Comparison of ENCODE assay signal across 20 cellular contexts in the genomic region with DNA sequence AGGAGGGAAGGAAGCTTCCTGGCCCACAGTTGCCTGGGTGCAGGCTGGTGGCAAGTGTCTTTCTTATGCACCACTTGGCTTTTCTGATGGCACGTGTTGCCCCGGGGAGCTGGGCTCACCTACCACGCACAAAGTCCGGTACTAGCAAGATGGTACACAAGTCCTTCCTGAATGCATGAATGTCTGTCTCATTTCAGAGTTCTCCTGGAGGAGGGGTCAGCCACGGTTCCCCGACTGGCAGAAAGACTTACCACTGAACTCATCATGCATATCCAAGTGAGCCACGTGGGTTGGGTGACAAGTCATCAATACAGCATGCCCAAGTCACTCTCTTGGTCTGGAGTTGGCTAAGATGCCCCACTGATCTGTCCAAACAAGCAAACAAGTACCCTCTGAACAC. TPM values are rescaled to one million over a fixed set of nuclear protein-coding genes. Genes with fewer than 3 reads are reported as not detected.
DNase-seq lines count a peak whose midpoint lies in the region; TF ChIP-seq lines count a peak whose summit lies in the region.
"Had no signal": no experiment of that assay in that cellular context is flagged by ENCODE, and none has a peak within 500 bp of the region (broad histone marks: within the 10 kb centered on the region; RNA-seq: fewer than 3 reads in every experiment).

No MANE protein-coding gene starts in this region.

- no peak overlapping the region for H2BK120ac ChIP-seq in neuronal stem cell (ENCODE audit: low read depth, low read length)

- H3K36me3 ChIP-seq in BLaER1 treated with 17β-estradiol and CSF1 and Interleukin-3, amounts not matched to agents 10 nM and 100 nM: peaks cover 12 to 41% (median 28%) of the 10 kb centered on the region in 11 experiments; a peak in 14 of 22 replicates
- H3K36me3 ChIP-seq in neuronal stem cell (replicated peaks in 1 of 2; ENCODE audit: control insufficient read depth in 2 of 2, insufficient read depth in 2 of 2, low read length in 2 of 2) (no peaks in the 10 kb centered on the region), sigmoid colon (no peaks in the 10 kb centered on the region)

- no peak overlapping the region for H2BK5ac ChIP-seq in neuronal stem cell (ENCODE audit: low read length)

- H3K9me3 ChIP-seq in BLaER1 treated with 17β-estradiol and CSF1 and Interleukin-3, amounts not matched to agents 10 nM and 100 nM (replicated peaks in 1 of 11): peaks cover 0 to 12% (median 0%) of the 10 kb centered on the region in 11 experiments; a peak in 3 of 22 replicates
- peaks cover 0 to 3% of the 10 kb centered on the region in 2 donors for H3K9me3 ChIP-seq in neuronal stem cell (replicated peaks in 1 of 2; ENCODE audit: control insufficient read depth in 2 of 2, insufficient read depth in 1 of 2, low read depth in 1 of 2, low read length in 2 of 2)
- H3K9me3 ChIP-seq in sigmoid colon: no peaks in the 10 kb centered on the region
- H3K9me3 ChIP-seq: left ventricle myocardium inferior, psoas muscle, thoracic aorta had no signal

- intact Hi-C loops in dendritic cell treated with granulocyte-macrophage colony-stimulating factor and Interleukin-4, amounts not matched to agents 40 ng/mL and 50 ng/mL, for 4 days (cut with micrococcal nuclease): loop anchor here (2.0 kb wide), 1 partner anchor 37 kb away; no protein-coding TSS in a partner anchor
- intact Hi-C loops in sigmoid colon (cut with DNase I): no loop called here

- no peak for TF ChIP-seq CTCF in GM12865 (IDR thresholded peaks at IDR 0.05; ENCODE audit: insufficient read depth, low read depth, low read length, missing control alignments)
- no peak for TF ChIP-seq CTCF in sigmoid colon (IDR thresholded peaks at IDR 0.05)

- no CpG with 5 or more reads among the region's 7 CpGs for WGBS in neuronal stem cell (ENCODE audit: extremely low coverage in 2 of 2, insufficient read length in 2 of 2, insufficient replicate concordance in 1 of 2), 2 donors
- 90 to 93% methylated on average over 7 of the region's 7 CpGs for WGBS in sigmoid colon, 2 donors

- peaks cover 47% of the 10 kb centered on the region for H3K4me1 Mint-ChIP-seq in dendritic cell treated with granulocyte-macrophage colony-stimulating factor and Interleukin-4, amounts not matched to agents 40 ng/mL and 50 ng/mL, for 4 days (ENCODE audit: low read depth)
- H3K4me1 Mint-ChIP-seq: activated CD4-positive, alpha-beta T cell treated with anti-CD3 and anti-CD28 coated beads, Interleukin-2, amount 10 ng/mL, durations not matched to agents 24 days and 14 days; stimulated activated effector memory CD8-positive, alpha-beta T cell treated with anti-CD3 and anti-CD28 coated beads, Interleukin-12 subunit alpha, Interleukin-12 subunit beta, amount 100 ng/mL, for 72 hours had no signal

- H4K8ac ChIP-seq in neuronal stem cell (ENCODE audit: low read depth, low read length): no peak overlapping the region

- H3K4me3 Mint-ChIP-seq in dendritic cell treated with granulocyte-macrophage colony-stimulating factor and Interleukin-4, amounts not matched to agents 40 ng/mL and 50 ng/mL, for 4 days: no peak overlapping the region
- H3K4me3 Mint-ChIP-seq: activated CD4-positive, alpha-beta T cell treated with anti-CD3 and anti-CD28 coated beads, Interleukin-2, amount 10 ng/mL, durations not matched to agents 24 days and 14 days; stimulated activated effector memory CD8-positive, alpha-beta T cell treated with anti-CD3 and anti-CD28 coated beads, Interleukin-12 subunit alpha, Interleukin-12 subunit beta, amount 100 ng/mL, for 72 hours had no signal

- H4K91ac ChIP-seq in neuronal stem cell (ENCODE audit: low read depth, low read length, poor library complexity): no peak overlapping the region

- TF ChIP-seq POLR2A in sigmoid colon (IDR thresholded peaks at IDR 0.05): no peak

- TF ChIP-seq EP300 in sigmoid colon (IDR thresholded peaks at IDR 0.05): no peak

- DNase-seq in GM12865 (ENCODE audit: low read depth) (peak; percentile 16), neuronal stem cell (ENCODE audit: low spot score) (no peak), sigmoid colon (no peak), T-helper 2 cell (no peak), Ammon's horn (ENCODE audit: low spot score) (no peak)
- DNase-seq: activated CD4-positive, alpha-beta T cell treated with anti-CD3 and anti-CD28 coated beads, Interleukin-2, amount 10 ng/mL, durations not matched to agents 24 days and 14 days; activated gamma-delta T cell treated with Interleukin-2 at 50 U/mL for 16 hours; DND-41; NCI-H524 treated with DMSO at 0.1 percent for 48 hours; stimulated activated CD4-positive, alpha-beta T cell treated with anti-CD3 and anti-CD28 coated beads, Interleukin-1b, Interleukin-23, amount 100 ng/mL, for 48 hours had no signal

- H3K9me3 Mint-ChIP-seq in dendritic cell treated with granulocyte-macrophage colony-stimulating factor and Interleukin-4, amounts not matched to agents 40 ng/mL and 50 ng/mL, for 4 days: no peaks in the 10 kb centered on the region
- H3K9me3 Mint-ChIP-seq: activated CD4-positive, alpha-beta T cell treated with anti-CD3 and anti-CD28 coated beads, Interleukin-2, amount 10 ng/mL, durations not matched to agents 24 days and 14 days; stimulated activated effector memory CD8-positive, alpha-beta T cell treated with anti-CD3 and anti-CD28 coated beads, Interleukin-12 subunit alpha, Interleukin-12 subunit beta, amount 100 ng/mL, for 72 hours had no signal

- H3K4me3 ChIP-seq in BLaER1 treated with 17β-estradiol and CSF1 and Interleukin-3, amounts not matched to agents 10 nM and 100 nM: no peak overlapping the region
- H3K4me3 ChIP-seq in GM12865 (ENCODE audit: low read depth, low read length) (no peak overlapping the region), neuronal stem cell (ENCODE audit: low read length in 2 of 2) (no peak overlapping the region), sigmoid colon (no peak overlapping the region)
- H3K4me3 ChIP-seq: left ventricle myocardium inferior, psoas muscle, skin epidermis, thoracic aorta had no signal

- H2AK5ac ChIP-seq in neuronal stem cell (ENCODE audit: low read depth, low read length): no peak overlapping the region

- peak overlapping the region; percentile 39 for H3K18ac ChIP-seq in neuronal stem cell (ENCODE audit: low read length)

- H3K27ac ChIP-seq in BLaER1 treated with 17β-estradiol and CSF1 and Interleukin-3, amounts not matched to agents 10 nM and 100 nM: peak overlapping the region in 5 of 11 experiments; percentile 4 to 63 (median 27); a peak in 7 of 22 replicates
- H3K27ac ChIP-seq in neuronal stem cell (replicated peaks; ENCODE audit: low read length): no peak overlapping the region
- H3K27ac ChIP-seq in sigmoid colon: no peak overlapping the region
- H3K27ac ChIP-seq: epithelial cell of prostate, foreskin keratinocyte, left ventricle myocardium inferior, psoas muscle, thoracic aorta had no signal

- H2BK15ac ChIP-seq in neuronal stem cell (ENCODE audit: low read length): no peak overlapping the region

- H3K79me1 ChIP-seq in neuronal stem cell (ENCODE audit: low read depth, low read length): peaks cover 4% of the 10 kb centered on the region

- H2BK12ac ChIP-seq in neuronal stem cell (ENCODE audit: low read length): no peak overlapping the region

- H3K4ac ChIP-seq in neuronal stem cell (ENCODE audit: low read length): no peak overlapping the region

- peaks cover 23 to 48% (median 37%) of the 10 kb centered on the region in 10 experiments for H3K4me1 ChIP-seq in BLaER1 treated with 17β-estradiol and CSF1 and Interleukin-3, amounts not matched to agents 10 nM and 100 nM
- H3K4me1 ChIP-seq in neuronal stem cell (ENCODE audit: control insufficient read depth in 2 of 2, insufficient read depth in 1 of 2, low read depth in 1 of 2, low read length in 2 of 2): no peaks in the 10 kb centered on the region
- H3K4me1 ChIP-seq in sigmoid colon: no peaks in the 10 kb centered on the region
- H3K4me1 ChIP-seq: foreskin keratinocyte, left ventricle myocardium inferior, psoas muscle had no signal

- H3K27me3 Mint-ChIP-seq in dendritic cell treated with granulocyte-macrophage colony-stimulating factor and Interleukin-4, amounts not matched to agents 40 ng/mL and 50 ng/mL, for 4 days: no peaks in the 10 kb centered on the region
- H3K27me3 Mint-ChIP-seq: activated CD4-positive, alpha-beta T cell treated with anti-CD3 and anti-CD28 coated beads, Interleukin-2, amount 10 ng/mL, durations not matched to agents 24 days and 14 days had no signal

- no peak overlapping the region for H3K14ac ChIP-seq in neuronal stem cell (ENCODE audit: low read length)

- H3K9ac ChIP-seq in BLaER1 treated with 17β-estradiol and CSF1 and Interleukin-3, amounts not matched to agents 10 nM and 100 nM: 0 out of 22 replicates have a peak overlapping the region, but pooled peaks of 1 of the 11 experiments have one; percentile 3
- H3K9ac ChIP-seq in neuronal stem cell (ENCODE audit: low read depth, low read length, poor library complexity): no peak overlapping the region

- H3K36me3 Mint-ChIP-seq in dendritic cell treated with granulocyte-macrophage colony-stimulating factor and Interleukin-4, amounts not matched to agents 40 ng/mL and 50 ng/mL, for 4 days (ENCODE audit: low read depth): peaks cover 66% of the 10 kb centered on the region

- no peaks in the 10 kb centered on the region for H4K20me1 ChIP-seq in BLaER1 treated with 17β-estradiol and CSF1 and Interleukin-3, amounts not matched to agents 10 nM and 100 nM

- H3K23ac ChIP-seq in neuronal stem cell (ENCODE audit: low read depth, low read length, poor library complexity): no peak overlapping the region

- H3K27ac Mint-ChIP-seq in dendritic cell treated with granulocyte-macrophage colony-stimulating factor and Interleukin-4, amounts not matched to agents 40 ng/mL and 50 ng/mL, for 4 days: peak overlapping the region; percentile 81
- H3K27ac Mint-ChIP-seq: activated CD4-positive, alpha-beta T cell treated with anti-CD3 and anti-CD28 coated beads, Interleukin-2, amount 10 ng/mL, durations not matched to agents 24 days and 14 days had no signal

- H3K4me2 ChIP-seq in BLaER1 treated with 17β-estradiol and CSF1 and Interleukin-3, amounts not matched to agents 10 nM and 100 nM: peak overlapping the region; percentile 65 to 90 (median 78)
- H3K4me2 ChIP-seq in neuronal stem cell (ENCODE audit: insufficient read depth, low read length, poor library complexity, severe bottlenecking): no peak overlapping the region

- no peaks in the 10 kb centered on the region for H3K27me3 ChIP-seq in BLaER1 treated with 17β-estradiol and CSF1 and Interleukin-3, amounts not matched to agents 10 nM and 100 nM
- H3K27me3 ChIP-seq in neuronal stem cell (ENCODE audit: control insufficient read depth in 3 of 3, insufficient read depth in 3 of 3, low read depth in 1 of 3, low read length in 3 of 3) (no peaks in the 10 kb centered on the region), sigmoid colon (no peaks in the 10 kb centered on the region)
- H3K27me3 ChIP-seq: foreskin keratinocyte had no signal

- no peak overlapping the region for H2AFZ ChIP-seq in neuronal stem cell (ENCODE audit: low read length)

RNA-seq across cellular contexts. Expression of a gene that starts 28.6 kb away (rescaled TPM):
- 0.91 TPM for polyA plus RNA-seq in neuronal stem cell (2013, experiment 1 of 2)
- 0.75 TPM for polyA plus RNA-seq in neuronal stem cell (2013, experiment 2 of 2)
- total RNA-seq in sigmoid colon: 10 to 100 TPM in 3 of 4 donors, 1 to 10 TPM in 1; 8.6 to 30.7 (median 26.7) TPM
- polyA plus RNA-seq in sigmoid colon: 10 to 100 TPM; 13.2 to 76.7 (median 34.9) TPM

RNA-seq across cellular contexts. Expression of a gene that starts 35.6 kb away (rescaled TPM):
- 3.2 TPM for polyA plus RNA-seq in neuronal stem cell (2013, experiment 1 of 2)
- polyA plus RNA-seq in neuronal stem cell (2013, experiment 2 of 2): 3.5 TPM
- total RNA-seq in sigmoid colon: 1 to 10 TPM; 5.1 to 9.6 (median 7.3) TPM
- 10 to 100 TPM in 1 of 3 donors, 1 to 10 TPM in 2; 2.5 to 23.9 (median 6.0) TPM for polyA plus RNA-seq in sigmoid colon
- total RNA-seq: SK-MEL-5 had no signal
